2 cellular contexts compared by ENCODE assay signal in the genomic region with DNA sequence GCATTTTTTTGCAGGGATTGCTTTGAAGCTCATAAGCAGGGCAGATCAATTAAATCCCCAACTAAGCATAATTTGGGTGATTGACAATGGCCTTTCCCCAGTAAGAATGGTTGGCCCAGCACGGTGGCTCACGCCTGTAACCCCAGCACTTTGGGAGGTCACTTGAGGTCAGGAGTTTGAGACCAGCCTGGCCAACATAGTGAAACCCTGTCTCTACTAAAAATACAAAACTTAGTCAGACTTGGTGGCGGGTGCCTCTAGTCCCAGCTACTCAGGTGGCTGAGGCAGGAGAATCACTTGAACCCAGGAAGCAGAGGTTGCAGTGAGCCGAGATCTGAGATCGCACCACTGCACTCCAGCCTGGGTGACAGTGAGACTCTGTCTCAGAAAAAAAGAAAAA. TPM values are rescaled to one million over a fixed set of nuclear protein-coding genes. Genes with fewer than 3 reads are reported as not detected.
"Had no signal": no experiment of that assay in that cellular context is flagged by ENCODE, and none has a peak within 500 bp of the region (broad histone marks: within the 10 kb centered on the region; RNA-seq: fewer than 3 reads in every experiment).

No MANE protein-coding gene starts in this region.

RNA-seq across cellular contexts. Expression of gene IL1RAPL1, which starts 58.9 kb away (rescaled TPM):
- total RNA-seq: dermis blood vessel endothelial cell, epithelial cell of proximal tubule had no signal
